19 cellular contexts compared by ENCODE assay signal in genomic region chr4:3364634-3365314, GRCh38.
"Had no signal": no experiment of that assay in that cellular context is flagged by ENCODE, and none has a peak within 500 bp of the region (broad histone marks: within the 10 kb centered on the region; RNA-seq: fewer than 3 reads in every experiment).

No MANE protein-coding gene starts in this region.

- H3K27me3 Mint-ChIP-seq: type B pancreatic cell had no signal

- H3K27ac ChIP-seq: brain microvascular endothelial cell, testis, VCaP had no signal

- H3K9me3 ChIP-seq: testis had no signal

- H3K9me3 Mint-ChIP-seq: activated T-cell treated with anti-CD3 and anti-CD28 coated beads, Interleukin-2, amount 50 U/mL, for 24 hours; endodermal cell; type B pancreatic cell had no signal

- H3K4me3 Mint-ChIP-seq: activated T-cell treated with anti-CD3 and anti-CD28 coated beads, Interleukin-2, amount 50 U/mL, for 24 hours; endodermal cell; type B pancreatic cell had no signal

- H3K36me3 ChIP-seq: brain microvascular endothelial cell had no signal

- H3K27ac Mint-ChIP-seq: activated T-cell treated with anti-CD3 and anti-CD28 coated beads, Interleukin-2, amount 50 U/mL, for 24 hours; type B pancreatic cell had no signal

- H3K36me3 Mint-ChIP-seq: type B pancreatic cell had no signal

- H3K4me3 ChIP-seq: testis had no signal

- DNase-seq: activated CD4-positive, alpha-beta T cell treated with anti-CD3 and anti-CD28 coated beads, Interleukin-2, amount 50 U/mL, for 48 hours; activated naive CD4-positive, alpha-beta T cell treated with anti-CD3 and anti-CD28 coated beads, Interleukin-2, amount 50 U/mL, for 16 hours; activated T-cell treated with anti-CD3 and anti-CD28 coated beads, Interleukin-2, amount 50 U/mL, for 24 hours; brain microvascular endothelial cell; central memory CD4-positive, alpha-beta T cell; endodermal cell; foreskin melanocyte; glutamatergic neuron; hippocampal formation; islet precursor cell; mammary epithelial cell; small intestine; stimulated activated CD4-positive, alpha-beta T cell treated with anti-CD3 and anti-CD28 coated beads, Interleukin-4, amount 100 ng/mL, for 1 hour; SW 1271; T-helper 2 cell; testis had no signal

- ATAC-seq: right cardiac atrium had no signal

- H3K27me3 ChIP-seq: brain microvascular endothelial cell, testis had no signal
